In the genomic region with DNA sequence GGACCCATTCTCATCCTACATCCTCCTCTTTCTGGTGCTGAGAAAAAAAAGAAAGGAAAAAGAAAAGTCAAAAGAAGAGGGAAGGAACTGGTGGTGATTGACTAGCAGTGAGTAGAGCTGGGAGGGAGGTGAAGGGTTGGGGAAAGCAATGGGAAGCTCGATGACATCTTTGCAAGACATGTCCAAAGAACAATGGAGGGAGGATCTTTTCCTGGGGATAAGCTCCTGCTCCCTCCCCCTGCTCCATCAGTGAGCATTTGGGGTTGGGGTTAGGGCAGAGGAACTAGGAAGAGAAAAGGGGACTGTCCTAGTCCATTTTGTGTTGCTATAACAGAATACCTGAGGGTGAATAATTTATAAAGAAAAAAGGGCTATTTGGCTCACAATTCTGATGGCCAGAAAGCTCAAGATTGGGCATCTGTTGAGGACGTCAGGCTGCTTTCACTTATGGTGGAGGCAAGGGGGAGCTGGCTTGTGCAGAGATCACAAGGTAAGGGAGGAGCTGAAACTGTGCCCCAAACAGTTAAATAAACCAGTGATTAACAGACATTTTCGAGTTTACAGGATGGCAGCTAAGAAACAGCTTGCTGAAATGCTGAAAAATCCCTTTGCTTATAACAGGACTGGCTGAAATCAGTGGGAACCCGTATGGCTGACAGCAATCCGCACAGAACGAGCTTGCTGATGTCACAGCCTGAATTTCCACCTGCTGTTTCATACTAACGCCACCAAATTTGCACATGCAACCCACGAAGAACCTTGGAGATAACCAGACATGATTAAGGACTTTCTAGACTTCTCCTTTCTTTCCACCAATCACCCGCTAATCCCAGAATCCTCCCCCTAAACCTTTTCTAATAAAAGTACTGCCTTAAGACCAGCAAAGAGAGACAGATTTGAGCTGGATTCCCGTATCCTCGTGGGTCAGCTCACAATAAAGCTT, we compare ENCODE assay signal across 15 cellular contexts. TPM values are rescaled to one million over a fixed set of nuclear protein-coding genes. Genes with fewer than 3 reads are reported as not detected.
DNase-seq lines count a peak whose midpoint lies in the region; ATAC-seq, FAIRE-seq and TF ChIP-seq lines count a peak whose summit lies in the region.
"Had no signal": no experiment of that assay in that cellular context is flagged by ENCODE, and none has a peak within 500 bp of the region (broad histone marks: within the 10 kb centered on the region; RNA-seq: fewer than 3 reads in every experiment).

No MANE protein-coding gene starts in this region.

- FAIRE-seq in HTR-8/SVneo (lab: Jason Lieb, UNC) (peak; percentile 60), urothelium cell line (lab: Jason Lieb, UNC) (no peak)

- no peak overlapping the region for H3K27ac Mint-ChIP-seq in memory B cell

- H3K4me3 ChIP-seq in AG04450 (ENCODE audit: low read depth, low read length) (peak overlapping the region; percentile 35), WERI-Rb-1 (ENCODE audit: low read depth, low read length) (peak overlapping the region; percentile 23)
- H3K4me3 ChIP-seq: prostate gland had no signal

- H3K36me3 Mint-ChIP-seq in memory B cell, result no peaks in the 10 kb centered on the region

- peaks cover 5% of the 10 kb centered on the region for H3K27me3 Mint-ChIP-seq in memory B cell

- peaks cover 11% of the 10 kb centered on the region for H3K4me1 Mint-ChIP-seq in memory B cell

- no peak overlapping the region for H3K27ac ChIP-seq in AG04450 (ENCODE audit: low read depth, low read length)
- H3K27ac ChIP-seq in WERI-Rb-1, result 0 out of 2 replicates have a peak overlapping the region, but pooled peaks have one; percentile 1
- H3K27ac ChIP-seq: brain microvascular endothelial cell, esophagus muscularis mucosa, prostate gland had no signal

- CTCF ChIA-PET in AG04450 (lab: Charles Lee), result interaction anchor here (1.2 to 1.3 kb wide), 2 partner anchors 11 to 39 kb away, joined by 3 to 5 read pairs; partner anchors contain the start of gene KRABD2

- TF ChIP-seq POLR2A in GM18505 (IDR thresholded peaks at IDR 0.05; ENCODE audit: borderline replicate concordance, extremely low read depth, insufficient read depth, insufficient read length), result no peak

- H3K9me3 ChIP-seq in AG04450 (ENCODE audit: control insufficient read depth, insufficient read depth, low read length) (no peaks in the 10 kb centered on the region), WERI-Rb-1 (ENCODE audit: severe bottlenecking) (no peaks in the 10 kb centered on the region)
- H3K9me3 ChIP-seq: Caco-2, esophagus muscularis mucosa, prostate gland had no signal

- no peaks in the 10 kb centered on the region for H3K9me3 Mint-ChIP-seq in memory B cell
- H3K9me3 Mint-ChIP-seq: IgD-negative memory B cell had no signal

- ATAC-seq in memory B cell (ENCODE audit: low read depth) (peak; percentile 70), GM18505 (IDR thresholded peaks at IDR 0.05; ENCODE audit: unreplicated experiment) (no peak), GM21367 (IDR thresholded peaks at IDR 0.05; ENCODE audit: unreplicated experiment) (no peak), GM18868 (IDR thresholded peaks at IDR 0.05; ENCODE audit: unreplicated experiment) (no peak)

- POLR2A ChIA-PET in AG04450 (lab: Yijun Ruan, JAX), result no interaction called here

- no peaks in the 10 kb centered on the region for H3K36me3 ChIP-seq in WERI-Rb-1
- H3K36me3 ChIP-seq: brain microvascular endothelial cell, esophagus muscularis mucosa, prostate gland had no signal

- TF ChIP-seq CTCF in AG04450 (IDR thresholded peaks at IDR 0.05; ENCODE audit: low read depth, low read length) (no peak), WERI-Rb-1 (IDR thresholded peaks at IDR 0.05; ENCODE audit: low read depth, low read length) (no peak)

- peak overlapping the region; percentile 50 for H3K4me3 Mint-ChIP-seq in memory B cell

- DNase-seq in AG04450 (ENCODE audit: low read depth, low spot score) (no peak), HTR-8/SVneo (ENCODE audit: insufficient read length, low spot score) (no peak), WERI-Rb-1 (no peak), memory B cell (ENCODE audit: low spot score in 2 of 2) (no peak), urothelium cell line (ENCODE audit: low spot score) (no peak)
- DNase-seq: brain microvascular endothelial cell, Caco-2, NCI-H524 treated with DMSO at 0.1 percent for 48 hours, SW 1271 had no signal

- H3K27me3 ChIP-seq in AG04450 (ENCODE audit: control insufficient read depth, insufficient read depth, low read length) (peaks cover 15% of the 10 kb centered on the region), WERI-Rb-1 (ENCODE audit: insufficient read depth, low read depth, severe bottlenecking) (no peaks in the 10 kb centered on the region)
- H3K27me3 ChIP-seq: brain microvascular endothelial cell, esophagus muscularis mucosa had no signal

RNA-seq across cellular contexts. Expression of gene ODF4, which starts 1.6 kb away (rescaled TPM):
- polyA plus RNA-seq in AG04450 (2011; rRNA removed), result not detected in 2 replicates
- polyA minus RNA-seq in AG04450 (2011; rRNA and poly(A)+ RNA removed), result not detected in 2 replicates
- polyA plus RNA-seq: IgD-negative memory B cell had no signal

RNA-seq across cellular contexts. Expression of gene ARHGEF15, which starts 28.0 kb away (rescaled TPM):
- not detected in 2 replicates for polyA plus RNA-seq in AG04450 (2011; rRNA removed)
- not detected in 2 replicates for polyA minus RNA-seq in AG04450 (2011; rRNA and poly(A)+ RNA removed)
- polyA plus RNA-seq: IgD-negative memory B cell had no signal

RNA-seq across cellular contexts. Expression of gene SLC25A35, which starts 42.9 kb away (rescaled TPM):
- 1.4 and 1.9 TPM in 2 replicates for polyA plus RNA-seq in AG04450 (2011; rRNA removed)
- 1.7 and 2.5 TPM in 2 replicates for polyA minus RNA-seq in AG04450 (2011; rRNA and poly(A)+ RNA removed)

RNA-seq across cellular contexts. Expression of gene RPL26, which starts 44.9 kb away (rescaled TPM):
- 3,841 and 4,830 TPM in 2 replicates for polyA plus RNA-seq in AG04450 (2011; rRNA removed)
- polyA minus RNA-seq in AG04450 (2011; rRNA and poly(A)+ RNA removed), result 736 and 892 TPM in 2 replicates
